ENCODE assay signal across 21 cellular contexts in genomic region chr7:42027521-42027920, GRCh38.
DNase-seq lines count a peak whose midpoint lies in the region; ATAC-seq, FAIRE-seq and TF ChIP-seq lines count a peak whose summit lies in the region.
"Had no signal": no experiment of that assay in that cellular context is flagged by ENCODE, and none has a peak within 500 bp of the region (broad histone marks: within the 10 kb centered on the region; RNA-seq: fewer than 3 reads in every experiment).

No MANE protein-coding gene starts in this region.

- DNase-seq in H7 (peak; percentile 43), H1 (ENCODE audit: low read depth in 1 of 2, low spot score in 2 of 2) (no peak), pancreas (no peak), left lobe of liver (ENCODE audit: low spot score) (no peak), NCI-H510A (lab: John Stamatoyannopoulos, UW) (no peak), OCI-M2 (lab: John Stamatoyannopoulos, UW; ENCODE audit: unreplicated experiment) (no peak)
- DNase-seq: C1 segment of cervical spinal cord; Calu3; CD4-positive, alpha-beta memory T cell; COR-L47; DMS153; DMS79; EL; GF-D8; GOT3; HFFc6 had no signal

- no peaks in the 10 kb centered on the region for H3K9me3 ChIP-seq in HUES6 (ENCODE audit: control insufficient read depth, insufficient read depth, low read depth, low read length)
- H3K9me3 ChIP-seq in H1 (ENCODE audit: insufficient read depth in 2 of 2, low read depth in 1 of 2, low read length in 1 of 2): no peaks in the 10 kb centered on the region
- H3K9me3 ChIP-seq in neural cell (ENCODE audit: low read length): no peaks in the 10 kb centered on the region
- no peaks in the 10 kb centered on the region for H3K9me3 ChIP-seq in pancreas
- H3K9me3 ChIP-seq: HAP-1 had no signal

- H3K9ac ChIP-seq in HUES6 (ENCODE audit: low read length) (no peak overlapping the region), H1 (replicated peaks in 1 of 4; ENCODE audit: extremely low read depth in 1 of 4, low read depth in 3 of 4, low read length in 3 of 4) (no peak overlapping the region), neural cell (ENCODE audit: low read length) (no peak overlapping the region)

- H3K4ac ChIP-seq in H1 (replicated peaks; ENCODE audit: insufficient read length, low read depth, low read length): no peak overlapping the region

- no peak overlapping the region for H3K14ac ChIP-seq in H1 (ENCODE audit: insufficient read length)

- no peak for TF ChIP-seq POLR2A in H1 (IDR thresholded peaks at IDR 0.05; ENCODE audit: control extremely low read depth in 1 of 2, low read depth in 2 of 2, low read length in 2 of 2)

- H3K4me3 ChIP-seq in H7 (ENCODE audit: insufficient read depth, low read depth, low read length): no peak overlapping the region
- no peak overlapping the region; the same call in 1 of the 2 replicates for H3K4me3 ChIP-seq in HUES6 (ENCODE audit: low read depth, low read length)
- peak overlapping the region in 1 of 4 experiments; percentile 32; a peak in 1 of 8 replicates for H3K4me3 ChIP-seq in H1 (ENCODE audit: extremely low read depth in 1 of 4, insufficient read depth in 2 of 4, low read depth in 3 of 4, low read length in 4 of 4)
- peak overlapping the region; percentile 49 for H3K4me3 ChIP-seq in neural cell (ENCODE audit: low read length)
- H3K4me3 ChIP-seq in pancreas: no peak overlapping the region
- H3K4me3 ChIP-seq: HAP-1 had no signal

- ATAC-seq in pancreas: no peak
- ATAC-seq in left lobe of liver: no peak

- H2BK12ac ChIP-seq in H1 (ENCODE audit: low read depth, low read length): no peak overlapping the region

- no peak overlapping the region for H3K18ac ChIP-seq in H1 (ENCODE audit: extremely low read depth, low read length)

- no peak overlapping the region for H4K91ac ChIP-seq in H1 (replicated peaks; ENCODE audit: insufficient read length, low read length)

- H3F3A ChIP-seq in neural cell (ENCODE audit: insufficient read depth, low read length, poor library complexity, severe bottlenecking): no peaks in the 10 kb centered on the region

- H3K4me1 ChIP-seq in HUES6 (ENCODE audit: control insufficient read depth, insufficient read depth, low read length) (peaks cover 28% of the 10 kb centered on the region), H1 (replicated peaks in 1 of 4; ENCODE audit: control insufficient read depth in 3 of 4, insufficient read depth in 4 of 4, low read length in 3 of 4) (peaks cover 6 to 26% (median 17%) of the 10 kb centered on the region in 4 experiments; a peak in 6 of 7 replicates), pancreas (no peaks in the 10 kb centered on the region)

- H2AFZ ChIP-seq in H1 (ENCODE audit: low read length) (no peak overlapping the region), neural cell (ENCODE audit: low read depth, low read length) (no peak overlapping the region)

- H3K4me2 ChIP-seq in H1 (ENCODE audit: insufficient read depth in 1 of 2, low read depth in 2 of 2, low read length in 2 of 2): peak overlapping the region; percentile 2 to 60; a peak in 3 of 4 replicates
- H3K4me2 ChIP-seq in neural cell (ENCODE audit: low read length): peak overlapping the region; percentile 9

- H2AK5ac ChIP-seq in H1 (ENCODE audit: low read depth, low read length): no peak overlapping the region

- 0 out of 2 replicates have a peak, but pooled peaks cover 1% of the 10 kb centered on the region for H3K36me3 ChIP-seq in H7 (replicated peaks; ENCODE audit: control insufficient read depth, insufficient read depth, low read length)
- H3K36me3 ChIP-seq in HUES6 (ENCODE audit: control insufficient read depth, insufficient read depth, low read length): peaks cover 26% of the 10 kb centered on the region
- peaks cover 0 to 19% (median 3%) of the 10 kb centered on the region in 4 experiments; a peak in 5 of 8 replicates for H3K36me3 ChIP-seq in H1 (ENCODE audit: control insufficient read depth in 2 of 4, insufficient read depth in 4 of 4, low read length in 3 of 4)
- H3K36me3 ChIP-seq in neural cell (ENCODE audit: insufficient read depth, low read length): no peaks in the 10 kb centered on the region
- no peaks in the 10 kb centered on the region for H3K36me3 ChIP-seq in pancreas

- H4K5ac ChIP-seq in H1 (ENCODE audit: insufficient read length, low read depth, low read length): peak overlapping the region; percentile 42

- no peak overlapping the region for H4K8ac ChIP-seq in H1 (ENCODE audit: extremely low read depth, insufficient read depth, low read length)

- H4K20me1 ChIP-seq in H1 (replicated peaks in 1 of 2; ENCODE audit: control insufficient read depth in 1 of 2, insufficient read depth in 2 of 2, low read length in 2 of 2): no peaks in the 10 kb centered on the region
- no peaks in the 10 kb centered on the region for H4K20me1 ChIP-seq in neural cell (ENCODE audit: insufficient read depth)

- FAIRE-seq in H1 (lab: Jason Lieb, UNC): no peak
- no peak for FAIRE-seq in pancreas (lab: Jason Lieb, UNC)
- FAIRE-seq: GM12891, GM18507 had no signal

- no peak overlapping the region for H3K56ac ChIP-seq in H1 (replicated peaks; ENCODE audit: insufficient read length, low read depth, low read length)

- H3K27me3 ChIP-seq in H7 (ENCODE audit: control insufficient read depth, insufficient read depth, low read length) (no peaks in the 10 kb centered on the region), HUES6 (ENCODE audit: control insufficient read depth, insufficient read depth, low read length) (no peaks in the 10 kb centered on the region), H1 (replicated peaks in 1 of 4; ENCODE audit: control insufficient read depth in 3 of 4, extremely low read depth in 1 of 4, insufficient read depth in 3 of 4, low read length in 3 of 4) (no peaks in the 10 kb centered on the region), neural cell (ENCODE audit: insufficient read depth, low read depth, low read length) (no peaks in the 10 kb centered on the region), pancreas (no peaks in the 10 kb centered on the region)

- no peak overlapping the region for H3K23ac ChIP-seq in H1 (ENCODE audit: insufficient read length)

- CTCF ChIA-PET in H1 (lab: Charles Lee; ENCODE audit: partially characterized antibody): interaction anchor here (0.9 to 6.0 kb wide), 6 partner anchors 13 to 664 kb away, joined by 3 to 45 read pairs (median 6); no protein-coding TSS in a partner anchor

- H3K79me1 ChIP-seq in H1 (ENCODE audit: low read depth, low read length): no peaks in the 10 kb centered on the region

- TF ChIP-seq CTCF in H1 (IDR thresholded peaks at IDR 0.05; ENCODE audit: control extremely low read depth in 1 of 3, insufficient read depth in 1 of 3, low read depth in 1 of 3, low read length in 3 of 3) (no peak), neural cell (IDR thresholded peaks at IDR 0.05; ENCODE audit: poor library complexity, severe bottlenecking) (no peak), pancreas (IDR thresholded peaks at IDR 0.05) (no peak)

- 7% methylated on average over 3 of the region's 3 CpGs; no CpG with 5 or more reads in 1 of the 2 experiments for WGBS in H1 (ENCODE audit: extremely low coverage in 1 of 2, insufficient coverage in 1 of 2, insufficient read length in 1 of 2, insufficient replicate concordance in 2 of 2, low coverage in 1 of 2, low lambda C conversion rate in 2 of 2, missing lambda C conversion rate in 1 of 2), 2 experiments
- 53 to 60% methylated on average over 3 of the region's 3 CpGs for WGBS in pancreas, 2 donors

- TF ChIP-seq RAD21 in H1 (IDR thresholded peaks at IDR 0.05 in 1 of 2, conservative IDR thresholded peaks at IDR 0.05 in 1 of 2; ENCODE audit: low read depth in 2 of 2, low read length in 2 of 2) (no peak), neural cell (conservative IDR thresholded peaks at IDR 0.05) (no peak)

- no peak for TF ChIP-seq EP300 in H1 (IDR thresholded peaks at IDR 0.05; ENCODE audit: borderline replicate concordance in 1 of 2, low read depth in 2 of 2, low read length in 2 of 2)
- no peak for TF ChIP-seq EP300 in neural cell (conservative IDR thresholded peaks at IDR 0.05; ENCODE audit: poor library complexity, severe bottlenecking)

- POLR2A ChIA-PET in H1 (lab: Charles Lee; ENCODE audit: partially characterized antibody): no interaction called here

- H2BK20ac ChIP-seq in H1 (ENCODE audit: low read length): no peak overlapping the region

- no peak overlapping the region for H2BK15ac ChIP-seq in H1 (ENCODE audit: low read length)

- H3K23me2 ChIP-seq in H1 (ENCODE audit: low read depth, low read length): no peaks in the 10 kb centered on the region

- H3K79me2 ChIP-seq in H1 (ENCODE audit: control insufficient read depth in 1 of 2, insufficient read depth in 2 of 2, low read length in 2 of 2): no peaks in the 10 kb centered on the region
- peaks cover 4% of the 10 kb centered on the region for H3K79me2 ChIP-seq in neural cell (replicated peaks; ENCODE audit: insufficient read depth, low read length)

- no peak overlapping the region for H2BK5ac ChIP-seq in H1 (ENCODE audit: low read depth, low read length)

- intact Hi-C loops in pancreas (cut with DNase I): no loop called here

- no peak overlapping the region for H2BK120ac ChIP-seq in H1 (replicated peaks; ENCODE audit: low read depth, low read length)

- no peaks in the 10 kb centered on the region for H3K9me2 ChIP-seq in neural cell (ENCODE audit: insufficient read depth, low read length)

- H3K27ac ChIP-seq in HUES6 (ENCODE audit: low read depth, low read length): 0 out of 2 replicates have a peak overlapping the region, but pooled peaks have one; percentile 32
- no peak overlapping the region for H3K27ac ChIP-seq in H1 (ENCODE audit: low read depth, low read length)
- peak overlapping the region; percentile 42 for H3K27ac ChIP-seq in neural cell (ENCODE audit: low read length)
- no peak overlapping the region for H3K27ac ChIP-seq in pancreas

TF ChIP-seq in H1, 55 proteins besides CTCF, POLR2A, EP300 and RAD21 (continues in another document):
- TF ChIP-seq CBX8 (IDR thresholded peaks at IDR 0.05; ENCODE audit: borderline replicate concordance, low read depth, low read length) (no peak), TEAD4 (IDR thresholded peaks at IDR 0.05; ENCODE audit: low read depth, low read length) (0 out of 2 replicates have a peak, but pooled peaks have one; percentile 30)

TF ChIP-seq in neural cell, 6 proteins besides CTCF, POLR2A, EP300 and RAD21 (continues in another document):
- TF ChIP-seq TAF1 (IDR thresholded peaks at IDR 0.05; ENCODE audit: low read depth) (no peak), SMC3 (conservative IDR thresholded peaks at IDR 0.05; ENCODE audit: poor library complexity) (no peak), EZH2 (IDR thresholded peaks at IDR 0.05; ENCODE audit: borderline replicate concordance, insufficient read depth, low read length, poor library complexity, severe bottlenecking) (no peak), MXI1 (conservative IDR thresholded peaks at IDR 0.05; ENCODE audit: poor library complexity, severe bottlenecking) (no peak), POLR2AphosphoS5 (IDR thresholded peaks at IDR 0.05) (no peak)

Comparison
In these comparisons a context has a peak if more than half of its experiments do, and no peak if none do; other contexts are left out.
1. H3K27ac ChIP-seq: peak in HUES6 (single experiment) and neural cell (single experiment); none in H1 (single experiment) and pancreas (0 of 4).